Comparison of ENCODE assay signal across 8 cellular contexts in genomic region chr15:90266061-90266431, GRCh38. TPM values are rescaled to one million over a fixed set of nuclear protein-coding genes. Genes with fewer than 3 reads are reported as not detected.
DNase-seq lines count a peak whose midpoint lies in the region; ATAC-seq and TF ChIP-seq lines count a peak whose summit lies in the region.

No MANE protein-coding gene starts in this region.

- no peak for TF ChIP-seq CTCF in PC-9 (conservative IDR thresholded peaks at IDR 0.05)
- no peak for TF ChIP-seq CTCF in hepatocyte (IDR thresholded peaks at IDR 0.05; ENCODE audit: poor library complexity)
- TF ChIP-seq CTCF in sigmoid colon (IDR thresholded peaks at IDR 0.05): no peak

- H3K27me3 ChIP-seq in PC-9 (ENCODE audit: insufficient read depth, low read depth) (no peaks in the 10 kb centered on the region), adipocyte (replicated peaks; ENCODE audit: control insufficient read depth, insufficient read depth, low read length) (no peaks in the 10 kb centered on the region), hepatocyte (no peaks in the 10 kb centered on the region), sigmoid colon (no peaks in the 10 kb centered on the region)

- BruUV-seq in PC-9 (replicated peaks; lab: Mats Ljungman, UMichigan): TSS peak; percentile 41

- no peaks in the 10 kb centered on the region for H3K9me2 ChIP-seq in PC-9 (ENCODE audit: insufficient read depth)
- H3K9me2 ChIP-seq in hepatocyte (replicated peaks; ENCODE audit: insufficient read depth): no peaks in the 10 kb centered on the region

- H3K27ac ChIP-seq in PC-9: peak overlapping the region; percentile 89
- peak overlapping the region; percentile 96 for H3K27ac ChIP-seq in hepatocyte
- peak overlapping the region; percentile 93 to 99 (median 96) for H3K27ac ChIP-seq in sigmoid colon

- peaks cover 75% of the 10 kb centered on the region for H3K79me2 ChIP-seq in PC-9 (ENCODE audit: low read depth)
- H3K79me2 ChIP-seq in hepatocyte: peaks cover 34% of the 10 kb centered on the region

- H3K9ac ChIP-seq in adipocyte (ENCODE audit: low read length): peak overlapping the region; percentile 90

- POLR2A ChIA-PET in PC-9 (lab: Charles Lee; ENCODE audit: unreplicated experiment): no interaction called here

- peak overlapping the region; percentile 100 for H3K4me2 ChIP-seq in PC-9
- peak overlapping the region; percentile 78 for H3K4me2 ChIP-seq in hepatocyte

- ATAC-seq in HG02938 (IDR thresholded peaks at IDR 0.05; ENCODE audit: unreplicated experiment): peak; percentile 8

- H2AFZ ChIP-seq in PC-9: peak overlapping the region; percentile 82
- peak overlapping the region; percentile 75 for H2AFZ ChIP-seq in hepatocyte

- TF ChIP-seq EP300 in sigmoid colon (IDR thresholded peaks at IDR 0.05): no peak

- H4K20me1 ChIP-seq in PC-9 (ENCODE audit: insufficient read depth) (peaks cover 37% of the 10 kb centered on the region), hepatocyte (ENCODE audit: insufficient read depth, poor library complexity, severe bottlenecking) (peaks cover 11% of the 10 kb centered on the region)

- H3K9me3 ChIP-seq in PC-9 (ENCODE audit: insufficient read depth, low read depth): no peaks in the 10 kb centered on the region
- H3K9me3 ChIP-seq in adipocyte (ENCODE audit: control insufficient read depth, low read length): no peaks in the 10 kb centered on the region
- H3K9me3 ChIP-seq in hepatocyte (ENCODE audit: low read depth): no peaks in the 10 kb centered on the region
- no peaks in the 10 kb centered on the region for H3K9me3 ChIP-seq in sigmoid colon

- H3K4me3 ChIP-seq in PC-9 (peak overlapping the region; percentile 82), adipocyte (ENCODE audit: low read length) (peak overlapping the region; percentile 95), hepatocyte (peak overlapping the region; percentile 42), sigmoid colon (peak overlapping the region; percentile 64 to 85 (median 77))

- peak; percentile 65 for DNase-seq in NCI-H1436 (lab: John Stamatoyannopoulos, UW)
- no peak for DNase-seq in NCI-H1436 treated with DMSO at 0.1 percent for 48 hours (lab: John Stamatoyannopoulos, UW)
- DNase-seq in PC-9: peak in 1 of 2 experiments; percentile 7
- peak; percentile 65 for DNase-seq in adipocyte (ENCODE audit: low read depth)
- DNase-seq in hepatocyte (ENCODE audit: low spot score): no peak
- DNase-seq in sigmoid colon: peak; percentile 73
- no peak for DNase-seq in H4 (ENCODE audit: low spot score)

- H3K36me3 ChIP-seq in PC-9 (ENCODE audit: low read depth) (peaks cover 28% of the 10 kb centered on the region), adipocyte (ENCODE audit: control insufficient read depth, insufficient read depth, low read length, severe bottlenecking) (peaks cover 20% of the 10 kb centered on the region), hepatocyte (replicated peaks; ENCODE audit: insufficient read depth, low read depth) (no peaks in the 10 kb centered on the region), sigmoid colon (peaks cover 0 to 26% (median 13%) of the 10 kb centered on the region in 4 donors)

- 49% methylated on average over 16 of the region's 16 CpGs for WGBS in hepatocyte (ENCODE audit: low lambda C conversion rate, missing lambda C conversion rate)
- WGBS in sigmoid colon, 2 donors: 0% methylated on average over 16 of the region's 16 CpGs

- intact Hi-C loops in PC-9 (cut with micrococcal nuclease; ENCODE audit: unreplicated experiment) (loop anchor here (10.0 kb wide), 1 partner anchor 371 kb away; the partner anchor contains the start of gene AP3S2), sigmoid colon (cut with DNase I) (loop anchor here (1.0 kb wide), 1 partner anchor 32 kb away; the partner anchor contains the start of gene GDPGP1)

- CTCF ChIA-PET in PC-9 (lab: Charles Lee): interaction anchor here (0.7 kb wide), 1 partner anchor 84 kb away, joined by 6 read pairs; no protein-coding TSS in a partner anchor

- peaks cover 56% of the 10 kb centered on the region for H3K4me1 ChIP-seq in PC-9 (replicated peaks; ENCODE audit: insufficient read depth)
- peaks cover 54% of the 10 kb centered on the region for H3K4me1 ChIP-seq in adipocyte (ENCODE audit: control insufficient read depth, insufficient read depth, low read length)
- H3K4me1 ChIP-seq in hepatocyte (ENCODE audit: insufficient read depth): no peaks in the 10 kb centered on the region
- H3K4me1 ChIP-seq in sigmoid colon: peaks cover 0 to 51% (median 46%) of the 10 kb centered on the region in 4 donors

- no peak for TF ChIP-seq POLR2A in sigmoid colon (IDR thresholded peaks at IDR 0.05)

- H3F3A ChIP-seq in PC-9 (ENCODE audit: insufficient read depth, low read depth): peaks cover 33% of the 10 kb centered on the region

RNA-seq across cellular contexts. Expression of gene NGRN, which starts 0.6 kb away (rescaled TPM):
- total RNA-seq in PC-9 (2021) (57.4 TPM in 2 replicates), hepatocyte (62.3 and 65.9 TPM in 2 replicates), sigmoid colon (100 to 1,000 TPM in 3 of 4 donors, 10 to 100 TPM in 1; 81.2 to 139 (median 111) TPM)
- polyA plus RNA-seq in hepatocyte (60.0 and 60.2 TPM in 2 replicates), sigmoid colon (10 to 100 TPM; 43.2 to 66.7 (median 51.8) TPM)
- total RNA-seq in H4 (2014; rRNA removed; shearing (Covaris generic)): 66.1 and 74.5 TPM in 2 replicates

RNA-seq across cellular contexts. Expression of gene TTLL13, which starts 16.7 kb away (rescaled TPM):
- 0.93 and 0.96 TPM in 2 replicates for total RNA-seq in PC-9 (2021)
- total RNA-seq in hepatocyte: not detected in 2 replicates
- 0.27 TPM in 1 of 2 replicates, not detected in the other for polyA plus RNA-seq in hepatocyte
- not detected for total RNA-seq in sigmoid colon
- under 1 TPM in 1 of 3 donors, not detected in 2; 0.25 TPM for polyA plus RNA-seq in sigmoid colon
- total RNA-seq in H4 (2014; rRNA removed; shearing (Covaris generic)): 0.06 TPM in 1 of 2 replicates, not detected in the other

RNA-seq across cellular contexts. Expression of gene GDPGP1, which starts 32.0 kb away (rescaled TPM):
- total RNA-seq in PC-9 (2021): 7.5 and 7.6 TPM in 2 replicates
- total RNA-seq in hepatocyte: 5.1 and 6.8 TPM in 2 replicates
- 0.56 and 1.7 TPM in 2 replicates for polyA plus RNA-seq in hepatocyte
- total RNA-seq in sigmoid colon: 1 to 10 TPM; 3.0 to 7.5 (median 5.4) TPM
- 10 to 100 TPM in 1 of 3 donors, 1 to 10 TPM in 2; 7.9 to 12.7 (median 9.0) TPM for polyA plus RNA-seq in sigmoid colon
- 3.1 and 3.6 TPM in 2 replicates for total RNA-seq in H4 (2014; rRNA removed; shearing (Covaris generic))

RNA-seq across cellular contexts. Expression of gene CIB1, which starts 32.3 kb away (rescaled TPM):
- total RNA-seq in PC-9 (2021): 113 and 127 TPM in 2 replicates
- 49.6 and 53.3 TPM in 2 replicates for total RNA-seq in hepatocyte
- polyA plus RNA-seq in hepatocyte: 161 and 163 TPM in 2 replicates
- total RNA-seq in sigmoid colon: 10 to 100 TPM; 18.6 to 35.7 (median 35.5) TPM
- polyA plus RNA-seq in sigmoid colon: 100 to 1,000 TPM; 283 to 436 (median 359) TPM
- 36.7 and 39.0 TPM in 2 replicates for total RNA-seq in H4 (2014; rRNA removed; shearing (Covaris generic))

Comparison
In these comparisons a context has a peak if more than half of its experiments do, and no peak if none do; other contexts are left out.
1. DNase-seq: peak in NCI-H1436 (single experiment), adipocyte (single experiment) and sigmoid colon (single experiment); none in NCI-H1436 treated with DMSO at 0.1 percent for 48 hours (single experiment), hepatocyte (single experiment) and H4 (single experiment).
2. H3K4me3 ChIP-seq: peak in every context shown above with its lines; median percentile 95 in adipocyte; 82 in PC-9; 77 in sigmoid colon; 42 in hepatocyte.
3. Peak in every context shown above with its lines, with median percentiles within 50 percentile points of each other: H3K27ac ChIP-seq.